Comparison of ENCODE assay signal across 18 cellular contexts in the genomic region with DNA sequence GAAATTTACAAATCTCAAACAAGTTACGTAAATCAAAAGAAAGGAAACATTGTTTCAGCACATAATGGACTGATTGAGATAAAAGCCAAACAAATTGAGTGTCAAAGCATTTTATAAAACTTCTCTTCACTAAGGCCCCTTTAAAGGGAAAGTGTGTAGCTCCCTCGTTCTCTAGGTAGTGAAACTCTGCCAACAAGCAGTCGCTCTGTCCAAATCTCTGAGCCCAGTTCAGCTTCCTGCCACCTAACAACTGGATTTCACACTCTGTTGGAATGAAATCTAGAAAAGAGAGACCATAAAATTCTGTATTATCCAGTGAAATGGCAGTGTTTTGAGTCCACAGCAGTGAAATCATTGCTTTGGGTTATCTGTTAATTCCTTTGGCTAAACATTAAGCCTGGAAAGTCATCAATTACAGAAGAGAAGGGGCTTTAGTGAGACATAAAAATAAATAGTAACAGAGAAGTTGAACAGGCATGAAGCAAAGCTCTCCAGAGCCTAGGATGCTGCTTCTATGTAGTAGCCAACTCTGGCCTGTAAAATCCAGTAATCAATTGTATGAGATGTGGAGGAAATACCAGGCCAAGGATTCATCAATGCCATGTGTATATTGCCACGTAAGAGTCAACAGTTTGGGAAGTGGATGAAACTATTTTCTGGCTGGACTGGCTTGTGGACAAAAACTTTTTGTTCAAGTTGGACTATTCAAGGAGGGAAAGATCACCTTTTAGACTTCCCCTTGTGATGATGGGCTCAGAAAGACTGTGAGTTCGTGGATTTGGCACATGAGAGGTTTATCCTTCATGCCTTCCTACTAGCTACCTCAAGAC.
DNase-seq lines count a peak whose midpoint lies in the region; ATAC-seq and TF ChIP-seq lines count a peak whose summit lies in the region.
"Had no signal": no experiment of that assay in that cellular context is flagged by ENCODE, and none has a peak within 500 bp of the region (broad histone marks: within the 10 kb centered on the region; RNA-seq: fewer than 3 reads in every experiment).

No MANE protein-coding gene starts in this region.

- H3K36me3 ChIP-seq in heart left ventricle (no peaks in the 10 kb centered on the region), lung (ENCODE audit: control insufficient read depth in 2 of 2, insufficient read depth in 2 of 2, low read length in 2 of 2) (no peaks in the 10 kb centered on the region), suprapubic skin (no peaks in the 10 kb centered on the region)
- H3K36me3 ChIP-seq: SJSA1, tibial artery had no signal

- 34 to 43% (median 35%) methylated on average over 5 of the region's 5 CpGs for WGBS in heart left ventricle, 4 donors
- 40 to 65% methylated on average over 5 of the region's 5 CpGs for WGBS in lung, 2 donors
- WGBS in suprapubic skin = 42% methylated on average over 5 of the region's 5 CpGs

- no peak overlapping the region for H3K27ac ChIP-seq in heart left ventricle
- peak overlapping the region; percentile 88 for H3K27ac ChIP-seq in epithelial cell of prostate
- no peak overlapping the region for H3K27ac ChIP-seq in lung (ENCODE audit: low read depth in 1 of 2, low read length in 1 of 2)
- peak overlapping the region; percentile 3 for H3K27ac ChIP-seq in suprapubic skin
- H3K27ac ChIP-seq: C4-2B, SJSA1, tibial artery had no signal

- intact Hi-C loops in Right ventricle myocardium inferior (cut with DNase I) = no loop called here
- intact Hi-C loops in heart left ventricle (cut with DNase I) = no loop called here

- TF ChIP-seq POLR2A in heart left ventricle (IDR thresholded peaks at IDR 0.05) (no peak), suprapubic skin (IDR thresholded peaks at IDR 0.05) (no peak)

- TF ChIP-seq CTCF in heart left ventricle (IDR thresholded peaks at IDR 0.05) (no peak), lung (IDR thresholded peaks at IDR 0.05; ENCODE audit: control extremely low read depth, extremely low read depth) (no peak), suprapubic skin (IDR thresholded peaks at IDR 0.05) (no peak)

- H3K4me1 ChIP-seq in heart left ventricle = peaks cover 0 to 5% (median 0%) of the 10 kb centered on the region in 12 donors
- H3K4me1 ChIP-seq in lung (ENCODE audit: control insufficient read depth in 2 of 2, insufficient read depth in 2 of 2, low read length in 2 of 2) = no peaks in the 10 kb centered on the region
- peaks cover 7% of the 10 kb centered on the region for H3K4me1 ChIP-seq in suprapubic skin

- H3K4me3 ChIP-seq in heart left ventricle (no peak overlapping the region), lung (no peak overlapping the region), suprapubic skin (no peak overlapping the region)
- H3K4me3 ChIP-seq: SJSA1, tibial artery had no signal

- ATAC-seq in Right ventricle myocardium inferior (peak; percentile 69), heart left ventricle (no peak), lung (ENCODE audit: insufficient read depth, low FRiP score) (peak; percentile 34)

- H3K27me3 ChIP-seq in heart left ventricle (peaks cover 0 to 15% (median 0%) of the 10 kb centered on the region in 9 donors), lung (ENCODE audit: control insufficient read depth, insufficient read depth) (no peaks in the 10 kb centered on the region), suprapubic skin (no peaks in the 10 kb centered on the region)
- H3K27me3 ChIP-seq: SJSA1, tibial artery had no signal

- TF ChIP-seq EP300 in suprapubic skin (IDR thresholded peaks at IDR 0.05) = no peak

- no peak for DNase-seq in Right ventricle myocardium inferior (ENCODE audit: missing footprints)
- no peak for DNase-seq in heart left ventricle
- no peak for DNase-seq in epithelial cell of prostate (ENCODE audit: low read depth, low spot score)
- DNase-seq in lung (ENCODE audit: low spot score) = no peak
- no peak for DNase-seq in suprapubic skin (ENCODE audit: low spot score in 2 of 2)
- no peak for DNase-seq in GF-D8 (lab: John Stamatoyannopoulos, UW)
- DNase-seq in NCI-H446 treated with DMSO at 0.1 percent for 48 hours (lab: John Stamatoyannopoulos, UW) = no peak
- no peak for DNase-seq in activated CD8-positive, alpha-beta memory T cell treated with anti-CD3 and anti-CD28 coated beads, Interleukin-2, amount 50 U/mL, for 4 hours
- DNase-seq: activated CD4-positive, CD25-positive, alpha-beta regulatory T cell; activated effector memory CD4-positive, alpha-beta T cell treated with Interleukin-2 at 50 U/mL for 16 hours; amniotic stem cell; DMS153; immature natural killer cell; NCI-H2081 treated with DMSO at 0.1 percent for 48 hours; NCI-H510A treated with DMSO at 0.1 percent for 48 hours; tibial artery had no signal

- peaks cover 0 to 5% (median 0%) of the 10 kb centered on the region in 12 donors for H3K9me3 ChIP-seq in heart left ventricle
- no peaks in the 10 kb centered on the region for H3K9me3 ChIP-seq in lung (ENCODE audit: control insufficient read depth in 2 of 2, insufficient read depth in 1 of 2, low read length in 1 of 2)
- H3K9me3 ChIP-seq in suprapubic skin = no peaks in the 10 kb centered on the region
- H3K9me3 ChIP-seq: SJSA1, tibial artery had no signal

Comparison
In these comparisons a context has a peak if more than half of its experiments do, and no peak if none do; other contexts are left out.
1. ATAC-seq: peak in Right ventricle myocardium inferior (single experiment) and lung (single experiment); none in heart left ventricle (0 of 4).
2. H3K27ac ChIP-seq: peak in epithelial cell of prostate (single experiment) and suprapubic skin (single experiment); none in heart left ventricle (0 of 12) and lung (0 of 2).